11 cellular contexts compared by ENCODE assay signal in genomic region chrX:50920132-50920531, GRCh38. TPM values are rescaled to one million over a fixed set of nuclear protein-coding genes. Genes with fewer than 3 reads are reported as not detected.
DNase-seq lines count a peak whose midpoint lies in the region; FAIRE-seq and TF ChIP-seq lines count a peak whose summit lies in the region.
"Had no signal": no experiment of that assay in that cellular context is flagged by ENCODE, and none has a peak within 500 bp of the region (broad histone marks: within the 10 kb centered on the region; RNA-seq: fewer than 3 reads in every experiment).

No MANE protein-coding gene starts in this region.

- no peak for FAIRE-seq in urothelium cell line (lab: Jason Lieb, UNC)

- H3K9me3 Mint-ChIP-seq in neural crest cell = peaks cover 10% of the 10 kb centered on the region
- no peaks in the 10 kb centered on the region for H3K9me3 Mint-ChIP-seq in immature natural killer cell

- H3K4me3 ChIP-seq in epithelial cell of proximal tubule (ENCODE audit: low read depth, low read length) = no peak overlapping the region
- H3K4me3 ChIP-seq: tibial artery had no signal

- H3K27ac Mint-ChIP-seq in neural crest cell (ENCODE audit: unreplicated experiment) (no peak overlapping the region), immature natural killer cell (no peak overlapping the region)

- peaks cover 4% of the 10 kb centered on the region for H3K36me3 Mint-ChIP-seq in neural crest cell (ENCODE audit: low read depth)
- no peaks in the 10 kb centered on the region for H3K36me3 Mint-ChIP-seq in immature natural killer cell

- TF ChIP-seq CTCF in epithelial cell of proximal tubule (conservative IDR thresholded peaks at IDR 0.05; ENCODE audit: low read depth, low read length) (peak; percentile 54), neural crest cell (conservative IDR thresholded peaks at IDR 0.05) (peak; percentile 60)

- H3K27me3 Mint-ChIP-seq in neural crest cell (ENCODE audit: low read depth) = no peaks in the 10 kb centered on the region
- peaks cover 0 to 17% (median 5%) of the 10 kb centered on the region in 3 donors for H3K27me3 Mint-ChIP-seq in immature natural killer cell (ENCODE audit: low read depth in 3 of 3)

- DNase-seq in DMS53 (lab: John Stamatoyannopoulos, UW) (peak; percentile 52), NCI-H526 (lab: John Stamatoyannopoulos, UW) (peak; percentile 26 to 37), epithelial cell of proximal tubule (ENCODE audit: low read depth) (no peak), neural crest cell (ENCODE audit: low read depth, low spot score) (no peak), NCI-H2081 treated with DMSO at 0.1 percent for 48 hours (lab: John Stamatoyannopoulos, UW) (no peak), immature natural killer cell (no peak), urothelium cell line (ENCODE audit: low spot score) (no peak), middle frontal gyrus (ENCODE audit: extremely low spot score, low spot score) (no peak)
- DNase-seq: activated CD4-positive, CD25-positive, alpha-beta regulatory T cell treated with anti-CD3 and anti-CD28 coated beads, Interleukin-2, amount 50 U/mL, for 72 hours; NCI-H345; tibial artery had no signal

- H3K4me3 Mint-ChIP-seq in neural crest cell (no peak overlapping the region), immature natural killer cell (no peak overlapping the region)

- H3K4me1 Mint-ChIP-seq in neural crest cell (no peaks in the 10 kb centered on the region), immature natural killer cell (no peaks in the 10 kb centered on the region)

RNA-seq across cellular contexts. Expression of gene BMP15, which starts 9.6 kb away (rescaled TPM):
- total RNA-seq in epithelial cell of proximal tubule (not detected in 2 replicates), neural crest cell (not detected in 2 replicates)
- not detected for polyA plus RNA-seq in immature natural killer cell

Comparison
In these comparisons a context has a peak if more than half of its experiments do, and no peak if none do; other contexts are left out.
1. DNase-seq: peak in DMS53 (single experiment) and NCI-H526 (2 of 2); none in epithelial cell of proximal tubule (single experiment), neural crest cell (single experiment), NCI-H2081 treated with DMSO at 0.1 percent for 48 hours (single experiment), immature natural killer cell (0 of 3), urothelium cell line (single experiment) and middle frontal gyrus (single experiment).